In the genomic region with DNA sequence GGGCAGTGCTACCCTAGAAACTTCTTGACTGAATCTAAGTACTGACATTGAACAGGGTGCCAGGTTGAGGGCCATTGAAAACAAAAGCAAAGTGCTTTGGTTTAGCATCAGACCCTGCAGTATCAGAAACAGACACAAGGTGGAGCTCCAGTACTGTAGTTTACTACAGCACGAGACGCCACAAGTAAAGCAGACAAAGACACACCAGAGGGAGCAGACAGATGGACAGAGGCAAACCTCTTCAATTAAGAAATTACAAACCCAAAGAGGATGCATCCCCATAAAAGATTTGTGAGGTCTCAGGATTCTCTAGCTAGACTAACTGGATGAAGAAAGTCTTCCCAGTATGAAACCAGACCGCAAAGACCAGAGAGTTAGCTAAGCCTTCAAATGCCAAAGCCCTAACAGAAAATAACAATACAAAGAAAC, we compare ENCODE assay signal across 1 cellular context.
TF ChIP-seq lines count a peak whose summit lies in the region.

No MANE protein-coding gene starts in this region.

TF ChIP-seq in HepG2, 621 proteins besides CTCF, POLR2A, EP300 and RAD21 (continued from another document):
- TF ChIP-seq, protein P1, sequence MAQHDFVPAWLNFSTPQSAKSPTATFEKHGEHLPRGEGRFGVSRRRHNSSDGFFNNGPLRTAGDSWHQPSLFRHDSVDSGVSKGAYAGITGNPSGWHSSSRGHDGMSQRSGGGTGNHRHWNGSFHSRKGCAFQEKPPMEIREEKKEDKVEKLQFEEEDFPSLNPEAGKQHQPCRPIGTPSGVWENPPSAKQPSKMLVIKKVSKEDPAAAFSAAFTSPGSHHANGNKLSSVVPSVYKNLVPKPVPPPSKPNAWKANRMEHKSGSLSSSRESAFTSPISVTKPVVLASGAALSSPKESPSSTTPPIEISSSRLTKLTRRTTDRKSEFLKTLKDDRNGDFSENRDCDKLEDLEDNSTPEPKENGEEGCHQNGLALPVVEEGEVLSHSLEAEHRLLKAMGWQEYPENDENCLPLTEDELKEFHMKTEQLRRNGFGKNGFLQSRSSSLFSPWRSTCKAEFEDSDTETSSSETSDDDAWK (CRISPR knock-in tag; IDR thresholded peaks at IDR 0.05) = no peak
- TF ChIP-seq ZNF205 (CRISPR knock-in tag; IDR thresholded peaks at IDR 0.05) = peak; percentile 82; the same call in 1 of the 2 replicates
- TF ChIP-seq FOXA1 (IDR thresholded peaks at IDR 0.05) = no peak
- TF ChIP-seq FOXA1 (CRISPR knock-in tag; IDR thresholded peaks at IDR 0.05) = no peak
TF ChIP-seq in HepG2: peak in this region for 15.
